ENCODE assay signal across 14 cellular contexts in the genomic region with DNA sequence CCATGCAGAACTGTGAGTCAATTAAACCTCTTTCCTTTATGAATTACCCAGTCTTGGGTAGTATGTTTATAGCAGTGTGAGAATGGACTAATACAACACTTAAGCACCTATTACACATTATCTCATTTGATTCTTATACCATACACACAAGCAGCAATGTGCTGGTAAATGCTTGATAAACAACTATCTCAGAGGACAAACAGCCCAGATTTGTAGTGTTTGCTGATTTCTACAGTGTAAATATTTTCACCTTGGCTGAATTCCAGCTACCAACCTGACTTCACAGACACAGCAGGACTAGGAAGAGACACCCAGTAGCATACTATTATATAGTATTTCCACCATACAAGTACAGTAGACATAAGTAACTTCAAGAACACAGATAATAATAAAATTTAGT.
DNase-seq lines count a peak whose midpoint lies in the region; ATAC-seq and TF ChIP-seq lines count a peak whose summit lies in the region.
"Had no signal": no experiment of that assay in that cellular context is flagged by ENCODE, and none has a peak within 500 bp of the region (broad histone marks: within the 10 kb centered on the region; RNA-seq: fewer than 3 reads in every experiment).

No MANE protein-coding gene starts in this region.

- no peak overlapping the region for H3K4me3 ChIP-seq in right lobe of liver
- H3K4me3 ChIP-seq in naive thymus-derived CD4-positive, alpha-beta T cell (ENCODE audit: low read length) = no peak overlapping the region
- H3K4me3 ChIP-seq: BLaER1 treated with 17β-estradiol and CSF1 and Interleukin-3, amounts not matched to agents 10 nM and 100 nM; GM23248; PC-9; SK-N-MC had no signal

- H3K27ac ChIP-seq in right lobe of liver = no peak overlapping the region
- no peak overlapping the region for H3K27ac ChIP-seq in naive thymus-derived CD4-positive, alpha-beta T cell (ENCODE audit: low read depth, low read length)
- H3K27ac ChIP-seq: BLaER1 treated with 17β-estradiol and CSF1 and Interleukin-3, amounts not matched to agents 10 nM and 100 nM; GM23248; PC-9; SK-N-MC had no signal

- intact Hi-C loops in right lobe of liver (cut with DNase I) = no loop called here
- intact Hi-C loops in naive thymus-derived CD4-positive, alpha-beta T cell (cut with micrococcal nuclease) = no loop called here

- no peaks in the 10 kb centered on the region for H3K27me3 Mint-ChIP-seq in naive thymus-derived CD4-positive, alpha-beta T cell

- H3K4me3 Mint-ChIP-seq in naive thymus-derived CD4-positive, alpha-beta T cell = no peak overlapping the region

- no peaks in the 10 kb centered on the region for H3K4me1 Mint-ChIP-seq in naive thymus-derived CD4-positive, alpha-beta T cell

- DNase-seq in DMS53 (lab: John Stamatoyannopoulos, UW) (peak; percentile 94), NCI-H1105 treated with DMSO at 0.1 percent for 48 hours (lab: John Stamatoyannopoulos, UW) (peak; percentile 52), NCI-H345 treated with DMSO at 0.1 percent for 48 hours (lab: John Stamatoyannopoulos, UW; ENCODE audit: unreplicated experiment) (peak; percentile 87), right lobe of liver (no peak), mesenteric fat pad (ENCODE audit: low spot score) (no peak)
- DNase-seq in naive thymus-derived CD4-positive, alpha-beta T cell = no peak
- DNase-seq: GM23248, NCI-H524, PC-9, T-helper 1 cell had no signal

- no peaks in the 10 kb centered on the region for H3K4me1 ChIP-seq in right lobe of liver
- H3K4me1 ChIP-seq in naive thymus-derived CD4-positive, alpha-beta T cell (ENCODE audit: control insufficient read depth in 2 of 2, insufficient read depth in 2 of 2, low read length in 2 of 2) = no peaks in the 10 kb centered on the region
- H3K4me1 ChIP-seq: BLaER1 treated with 17β-estradiol and CSF1 and Interleukin-3, amounts not matched to agents 10 nM and 100 nM had no signal

- POLR2A ChIA-PET in naive thymus-derived CD4-positive, alpha-beta T cell (lab: Charles Lee) = no interaction called here

- no peaks in the 10 kb centered on the region for H3K36me3 Mint-ChIP-seq in naive thymus-derived CD4-positive, alpha-beta T cell

- no peaks in the 10 kb centered on the region for H3K9me3 ChIP-seq in right lobe of liver
- no peaks in the 10 kb centered on the region for H3K9me3 ChIP-seq in naive thymus-derived CD4-positive, alpha-beta T cell (ENCODE audit: control insufficient read depth in 2 of 3, low read length in 3 of 3)

- H3K36me3 ChIP-seq in right lobe of liver = no peaks in the 10 kb centered on the region
- no peaks in the 10 kb centered on the region for H3K36me3 ChIP-seq in naive thymus-derived CD4-positive, alpha-beta T cell (ENCODE audit: control insufficient read depth in 2 of 3, insufficient read depth in 3 of 3, low read length in 3 of 3)
- H3K36me3 ChIP-seq: BLaER1 treated with 17β-estradiol and CSF1 and Interleukin-3, amounts not matched to agents 10 nM and 100 nM had no signal

- H3K27me3 ChIP-seq in right lobe of liver = no peaks in the 10 kb centered on the region
- no peaks in the 10 kb centered on the region for H3K27me3 ChIP-seq in naive thymus-derived CD4-positive, alpha-beta T cell (ENCODE audit: control insufficient read depth in 2 of 2, insufficient read depth in 2 of 2, low read length in 2 of 2)
- H3K27me3 ChIP-seq: BLaER1 treated with 17β-estradiol and CSF1 and Interleukin-3, amounts not matched to agents 10 nM and 100 nM had no signal

- ATAC-seq in right lobe of liver (peak; percentile 74 to 87 (median 80)), GM19397 (IDR thresholded peaks at IDR 0.05; ENCODE audit: unreplicated experiment) (no peak)
- ATAC-seq in naive thymus-derived CD4-positive, alpha-beta T cell = no peak
- ATAC-seq: HCT116 had no signal

- TF ChIP-seq POLR2A in right lobe of liver (IDR thresholded peaks at IDR 0.05) = no peak

- no peak for TF ChIP-seq CTCF in right lobe of liver (IDR thresholded peaks at IDR 0.05)

- CTCF ChIA-PET in naive thymus-derived CD4-positive, alpha-beta T cell (lab: Charles Lee) = no interaction called here

- no peak overlapping the region for H3K27ac Mint-ChIP-seq in naive thymus-derived CD4-positive, alpha-beta T cell

- H3K9me3 Mint-ChIP-seq in naive thymus-derived CD4-positive, alpha-beta T cell = peaks cover 0 to 12% (median 0%) of the 10 kb centered on the region in 11 donors

Comparison
In these comparisons a context has a peak if more than half of its experiments do, and no peak if none do; other contexts are left out.
1. DNase-seq: peak in DMS53 (single experiment), NCI-H1105 treated with DMSO at 0.1 percent for 48 hours (single experiment) and NCI-H345 treated with DMSO at 0.1 percent for 48 hours (single experiment); none in right lobe of liver (0 of 3), naive thymus-derived CD4-positive, alpha-beta T cell (0 of 9) and mesenteric fat pad (single experiment).
2. ATAC-seq: peak in right lobe of liver (4 of 4); none in naive thymus-derived CD4-positive, alpha-beta T cell (single experiment) and GM19397 (single experiment).